In the genomic region with DNA sequence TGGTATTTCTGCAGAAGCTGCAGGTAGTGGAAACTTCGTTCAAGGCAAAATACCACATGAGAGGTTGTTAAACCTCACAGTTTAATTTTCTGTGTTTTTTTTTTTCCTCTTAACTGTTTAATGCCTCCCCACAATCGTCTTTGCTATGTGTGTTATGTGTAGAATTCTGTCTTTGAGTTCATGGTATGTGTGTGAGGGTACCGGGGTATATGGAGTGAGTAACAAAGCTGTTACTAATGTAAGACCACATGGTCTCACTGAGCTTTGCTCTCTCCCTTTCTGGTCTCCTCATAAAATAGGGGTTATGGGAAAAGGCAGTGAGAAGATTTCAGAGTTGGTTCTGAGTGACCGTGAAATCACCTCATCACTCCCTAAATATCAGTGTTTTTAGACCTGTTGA, we compare ENCODE assay signal across 1 cellular context.
TF ChIP-seq lines count a peak whose summit lies in the region.

No MANE protein-coding gene starts in this region.

TF ChIP-seq in SK-N-SH treated with all-trans-retinoic acid at 6 μM for 48 hours, 23 proteins besides CTCF, POLR2A, EP300 and RAD21 (continued from another document):
- TF ChIP-seq PPARA (CRISPR knock-in tag; IDR thresholded peaks at IDR 0.05; ENCODE audit: borderline replicate concordance): no peak
- no peak for TF ChIP-seq TCF4 (CRISPR knock-in tag; IDR thresholded peaks at IDR 0.05; ENCODE audit: borderline replicate concordance)
- TF ChIP-seq ZNF565 (CRISPR knock-in tag; conservative IDR thresholded peaks at IDR 0.05; ENCODE audit: low read depth): no peak
- no peak for TF ChIP-seq ZC3H10 (CRISPR knock-in tag; IDR thresholded peaks at IDR 0.05)
- no peak for TF ChIP-seq ARNTL (CRISPR knock-in tag; IDR thresholded peaks at IDR 0.05; ENCODE audit: borderline replicate concordance, low read depth)
- TF ChIP-seq ZFP30 (CRISPR knock-in tag; IDR thresholded peaks at IDR 0.05): no peak
- no peak for TF ChIP-seq ZNF8 (CRISPR knock-in tag; IDR thresholded peaks at IDR 0.05)
